In the genomic region with DNA sequence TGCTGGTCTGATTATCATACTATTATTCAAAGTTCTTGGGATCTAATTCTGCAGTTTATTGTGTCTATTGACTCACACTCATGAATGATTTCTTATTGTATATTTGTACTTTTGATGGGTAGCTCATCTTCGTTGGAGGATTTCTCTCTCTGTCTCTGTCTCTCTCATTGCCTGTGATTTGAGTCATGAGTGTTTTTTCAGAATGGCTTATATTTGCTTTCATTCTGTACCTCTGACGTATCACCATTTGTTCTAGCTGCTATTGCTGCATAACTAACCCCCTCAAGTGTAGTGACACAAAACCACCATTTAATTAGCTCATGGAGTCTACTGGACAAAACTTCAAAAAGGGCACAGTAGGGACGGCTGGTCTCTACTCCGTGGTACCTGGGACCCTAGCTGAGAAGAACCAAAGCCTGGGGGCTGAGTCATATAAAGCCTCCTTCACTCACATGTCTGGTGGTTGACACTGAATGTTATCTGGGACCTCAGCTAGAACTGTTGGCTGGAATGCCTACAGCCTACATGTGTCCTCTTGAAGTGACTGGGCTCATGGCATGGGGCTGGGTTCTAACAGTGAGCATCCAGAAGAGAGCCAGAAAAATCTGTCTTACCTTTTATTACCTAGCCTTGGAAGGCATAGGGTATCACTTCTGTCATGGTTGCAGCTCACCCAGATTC, we compare ENCODE assay signal across 2 cellular contexts.
TF ChIP-seq lines count a peak whose summit lies in the region.

No MANE protein-coding gene starts in this region.

TF ChIP-seq in GM12891, 5 proteins besides CTCF, POLR2A, EP300 and RAD21:
- TF ChIP-seq POU2F2 (IDR thresholded peaks at IDR 0.05; ENCODE audit: low read depth, low read length): no peak
- TF ChIP-seq PAX5 (IDR thresholded peaks at IDR 0.05; ENCODE audit: insufficient read depth, low read length, severe bottlenecking): no peak
- no peak for TF ChIP-seq SPI1 (IDR thresholded peaks at IDR 0.05; ENCODE audit: low read depth, low read length)
- TF ChIP-seq POLR2AphosphoS5 (IDR thresholded peaks at IDR 0.05; ENCODE audit: low read depth, low read length): no peak
- no peak for TF ChIP-seq TAF1 (IDR thresholded peaks at IDR 0.05; ENCODE audit: low read depth, low read length)
TF ChIP-seq in GM12891: peak in this region for 0.

TF ChIP-seq in H1, 55 proteins besides CTCF, POLR2A, EP300 and RAD21:
- TF ChIP-seq CBX8 (IDR thresholded peaks at IDR 0.05; ENCODE audit: borderline replicate concordance, low read depth, low read length) (no peak), E2F6 (IDR thresholded peaks at IDR 0.05) (no peak), SP1 (IDR thresholded peaks at IDR 0.05; ENCODE audit: low read depth, low read length) (no peak)
